Comparison of ENCODE assay signal across 18 cellular contexts in genomic region chr5:172377438-172377837, GRCh38.
DNase-seq lines count a peak whose midpoint lies in the region; ATAC-seq, FAIRE-seq and TF ChIP-seq lines count a peak whose summit lies in the region.
"Had no signal": no experiment of that assay in that cellular context is flagged by ENCODE, and none has a peak within 500 bp of the region (broad histone marks: within the 10 kb centered on the region; RNA-seq: fewer than 3 reads in every experiment).

No MANE protein-coding gene starts in this region.

- H3K27ac Mint-ChIP-seq in MCF 10A (ENCODE audit: low read depth, unreplicated experiment), result no peak overlapping the region
- H3K27ac Mint-ChIP-seq: B cell; CD4-positive, alpha-beta memory T cell had no signal

- peaks cover 0 to 44% (median 0%) of the 10 kb centered on the region in 11 experiments; a peak in 4 of 22 replicates for H4K20me1 ChIP-seq in BLaER1 treated with 17β-estradiol and CSF1 and Interleukin-3, amounts not matched to agents 10 nM and 100 nM
- H4K20me1 ChIP-seq in K562 (replicated peaks; ENCODE audit: control insufficient read depth, insufficient read depth, low read length) (peaks cover 6% of the 10 kb centered on the region; the same call in 1 of the 2 replicates), osteoblast (ENCODE audit: insufficient read depth, low read length) (peaks cover 8% of the 10 kb centered on the region)

- no peaks in the 10 kb centered on the region for H3K27me3 ChIP-seq in BLaER1 treated with 17β-estradiol and CSF1 and Interleukin-3, amounts not matched to agents 10 nM and 100 nM
- H3K27me3 ChIP-seq in Panc1 (ENCODE audit: control insufficient read depth, insufficient read depth, low read length), result no peaks in the 10 kb centered on the region
- H3K27me3 ChIP-seq in K562 (ENCODE audit: control insufficient read depth in 2 of 2, insufficient read depth in 2 of 2, low read length in 2 of 2), result peaks cover 8 to 35% of the 10 kb centered on the region in 2 experiments; a peak in 3 of 5 replicates
- no peaks in the 10 kb centered on the region for H3K27me3 ChIP-seq in osteoblast (ENCODE audit: insufficient read depth, low read length)

- peak overlapping the region; percentile 16 to 71 (median 32); a peak in 15 of 22 replicates for H3K4me2 ChIP-seq in BLaER1 treated with 17β-estradiol and CSF1 and Interleukin-3, amounts not matched to agents 10 nM and 100 nM
- H3K4me2 ChIP-seq in K562 (ENCODE audit: insufficient read depth, low read length) (no peak overlapping the region), osteoblast (ENCODE audit: insufficient read depth, low read length) (no peak overlapping the region)

- TF ChIP-seq EP300 in K562 (IDR thresholded peaks at IDR 0.05; ENCODE audit: low read length), result no peak

- peaks cover 82% of the 10 kb centered on the region for H3K36me3 Mint-ChIP-seq in MCF 10A (ENCODE audit: insufficient read depth, unreplicated experiment)
- H3K36me3 Mint-ChIP-seq: CD4-positive, alpha-beta memory T cell had no signal

- no peak overlapping the region for H3K27ac ChIP-seq in BLaER1 treated with 17β-estradiol and CSF1 and Interleukin-3, amounts not matched to agents 10 nM and 100 nM
- H3K27ac ChIP-seq in Panc1 (ENCODE audit: low read length) (peak overlapping the region; percentile 11; the same call in 1 of the 2 replicates), K562 (ENCODE audit: extremely low read depth, low read depth, low read length) (no peak overlapping the region), osteoblast (ENCODE audit: low read depth, low read length) (no peak overlapping the region)
- H3K27ac ChIP-seq: GM23248 had no signal

- no peaks in the 10 kb centered on the region for H3K9me1 ChIP-seq in K562 (ENCODE audit: control insufficient read depth, insufficient read depth, low read length)

- H3K4me1 Mint-ChIP-seq in MCF 10A (ENCODE audit: insufficient read depth, unreplicated experiment), result no peaks in the 10 kb centered on the region
- H3K4me1 Mint-ChIP-seq: B cell had no signal

- H2AFZ ChIP-seq in K562 (ENCODE audit: low read depth, low read length) (no peak overlapping the region), osteoblast (ENCODE audit: low read length) (no peak overlapping the region)
- H2AFZ ChIP-seq: GM23248 had no signal

- H3K4me3 ChIP-seq in BLaER1 treated with 17β-estradiol and CSF1 and Interleukin-3, amounts not matched to agents 10 nM and 100 nM, result no peak overlapping the region
- H3K4me3 ChIP-seq in Panc1 (ENCODE audit: low read depth in 2 of 2, low read length in 2 of 2), result no peak overlapping the region
- H3K4me3 ChIP-seq in K562, result no peak overlapping the region
- H3K4me3 ChIP-seq in osteoblast (ENCODE audit: insufficient read depth, low read length), result no peak overlapping the region
- H3K4me3 ChIP-seq: GM23248 had no signal

- no peak overlapping the region for H3K4me3 Mint-ChIP-seq in MCF 10A (ENCODE audit: unreplicated experiment)
- H3K4me3 Mint-ChIP-seq: B cell; CD4-positive, alpha-beta memory T cell had no signal

- no peaks in the 10 kb centered on the region for H3K9me3 Mint-ChIP-seq in MCF 10A (ENCODE audit: unreplicated experiment)

- DNase-seq in Panc1 (ENCODE audit: low read depth, low spot score), result no peak
- DNase-seq in K562 (ENCODE audit: extremely low read depth in 1 of 4, low spot score in 3 of 4), result no peak
- peak; percentile 25 for DNase-seq in osteoblast (ENCODE audit: insufficient read length, low spot score, missing footprints)
- DNase-seq in MCF 10A (ENCODE audit: unreplicated experiment), result no peak
- no peak for DNase-seq in NCI-H146 (lab: John Stamatoyannopoulos, UW)
- DNase-seq: CD4-positive, alpha-beta memory T cell; DMS153; DND-41; GM23248; H7; HCEC 1CT had no signal

- peaks cover 20 to 39% (median 29%) of the 10 kb centered on the region in 10 experiments; a peak in 19 of 20 replicates for H3K4me1 ChIP-seq in BLaER1 treated with 17β-estradiol and CSF1 and Interleukin-3, amounts not matched to agents 10 nM and 100 nM
- H3K4me1 ChIP-seq in Panc1 (ENCODE audit: control insufficient read depth, insufficient read depth, low read length) (peaks cover 23% of the 10 kb centered on the region), K562 (replicated peaks in 1 of 2; ENCODE audit: control insufficient read depth in 2 of 2, insufficient read depth in 2 of 2, low read length in 2 of 2) (no peaks in the 10 kb centered on the region), osteoblast (ENCODE audit: insufficient read depth, low read length) (no peaks in the 10 kb centered on the region)

- BruUV-seq in Panc1 (replicated peaks; lab: Mats Ljungman, UMichigan), result no TSS peak
- no TSS peak for BruUV-seq in K562 (replicated peaks; lab: Mats Ljungman, UMichigan)
- no TSS peak for BruUV-seq in MCF 10A (replicated peaks; lab: Mats Ljungman, UMichigan)

- WGBS in K562 (ENCODE audit: insufficient coverage, low coverage, missing lambda C conversion rate), result 4% methylated on average over 2 of the region's 3 CpGs

- no peak for TF ChIP-seq POLR2A in K562 (conservative IDR thresholded peaks at IDR 0.05)

- in situ Hi-C loops in Panc1 (cut with HindIII; ENCODE audit: low pct_unique_long_range_greater_than_20kb, low sequenced_read_pairs) (no loop called here), K562 (cut with MboI) (no loop called here)

- peaks cover 0 to 14% (median 7%) of the 10 kb centered on the region in 11 experiments; a peak in 13 of 22 replicates for H3K9me3 ChIP-seq in BLaER1 treated with 17β-estradiol and CSF1 and Interleukin-3, amounts not matched to agents 10 nM and 100 nM (replicated peaks in 1 of 11)
- H3K9me3 ChIP-seq in Panc1 (ENCODE audit: control insufficient read depth, insufficient read depth, low read depth, low read length) (no peaks in the 10 kb centered on the region), K562 (replicated peaks; ENCODE audit: control insufficient read depth, insufficient read depth, low read depth, low read length) (no peaks in the 10 kb centered on the region), osteoblast (ENCODE audit: low read depth, low read length) (no peaks in the 10 kb centered on the region)
- H3K9me3 ChIP-seq: Caco-2 had no signal

- CTCF ChIA-PET in Panc1 (lab: Charles Lee), result no interaction called here
- CTCF ChIA-PET in K562 (lab: Yijun Ruan, JAX; ENCODE audit: low intra/inter-chr PET ratio), result no interaction called here
- CTCF ChIA-PET in MCF 10A (lab: Yijun Ruan, JAX), result interaction anchor here (0.8 kb wide), 1 partner anchor 10 kb away, joined by 4 read pairs; no protein-coding TSS in a partner anchor

- H3K36me3 ChIP-seq in BLaER1 treated with 17β-estradiol and CSF1 and Interleukin-3, amounts not matched to agents 10 nM and 100 nM, result peaks cover 0 to 100% (median 45%) of the 10 kb centered on the region in 11 experiments; a peak in 19 of 22 replicates
- H3K36me3 ChIP-seq in Panc1 (ENCODE audit: control insufficient read depth, insufficient read depth, low read length) (no peaks in the 10 kb centered on the region), K562 (ENCODE audit: control insufficient read depth, insufficient read depth, low read length) (no peaks in the 10 kb centered on the region), osteoblast (ENCODE audit: insufficient read depth, low read length) (peaks cover 41% of the 10 kb centered on the region)

- H3K9ac ChIP-seq in BLaER1 treated with 17β-estradiol and CSF1 and Interleukin-3, amounts not matched to agents 10 nM and 100 nM, result no peak overlapping the region
- no peak overlapping the region for H3K9ac ChIP-seq in K562 (ENCODE audit: insufficient read depth in 1 of 2, low read depth in 2 of 2, low read length in 2 of 2)
- H3K9ac ChIP-seq: GM23248 had no signal

- POLR2A ChIA-PET in Panc1 (lab: Charles Lee), result no interaction called here
- POLR2A ChIA-PET in K562 (lab: Yijun Ruan, JAX), result no interaction called here
- POLR2A ChIA-PET in MCF 10A (lab: Yijun Ruan, JAX), result interaction anchor here (0.6 kb wide), 2 partner anchors 188 to 294 kb away, joined by 3 read pairs; no protein-coding TSS in a partner anchor

- H3K79me2 ChIP-seq in K562 (ENCODE audit: control insufficient read depth, insufficient read depth, low read length) (no peaks in the 10 kb centered on the region), osteoblast (ENCODE audit: insufficient read depth, low read length) (no peaks in the 10 kb centered on the region)

- no peak for TF ChIP-seq RAD21 in K562 (CRISPR knock-in tag; conservative IDR thresholded peaks at IDR 0.05 in 1 of 2, IDR thresholded peaks at IDR 0.05 in 1 of 2)

- ATAC-seq in Panc1 (no peak), K562 (no peak), HG03469 (IDR thresholded peaks at IDR 0.05; ENCODE audit: unreplicated experiment) (no peak)

- TF ChIP-seq CTCF in Panc1 (IDR thresholded peaks at IDR 0.05), result no peak
- no peak for TF ChIP-seq CTCF in K562 (IDR thresholded peaks at IDR 0.05 in 2 of 3, conservative IDR thresholded peaks at IDR 0.05 in 1 of 3; ENCODE audit: insufficient read depth in 2 of 3, low read depth in 1 of 3, low read length in 3 of 3)
- no peak for TF ChIP-seq CTCF in osteoblast (IDR thresholded peaks at IDR 0.05; ENCODE audit: extremely low read depth, low read depth, low read length)
- TF ChIP-seq CTCF in MCF 10A (IDR thresholded peaks at IDR 0.05; ENCODE audit: unreplicated experiment), result no peak

- H3K27me3 Mint-ChIP-seq in MCF 10A (ENCODE audit: insufficient read depth, unreplicated experiment), result no peaks in the 10 kb centered on the region

- FAIRE-seq in K562 (lab: Jason Lieb, UNC), result no peak
- FAIRE-seq: G401.6, GM19239, H1 had no signal

- intact Hi-C loops in Panc1 (cut with micrococcal nuclease; ENCODE audit: unreplicated experiment), result no loop called here
- intact Hi-C loops in K562 (cut with micrococcal nuclease), result no loop called here
- intact Hi-C loops in MCF 10A (cut with micrococcal nuclease), result no loop called here

TF ChIP-seq in K562, 482 proteins besides CTCF, POLR2A, EP300 and RAD21:
- TF ChIP-seq MCM7 (IDR thresholded peaks at IDR 0.05) (no peak), ZNF347 (CRISPR knock-in tag; IDR thresholded peaks at IDR 0.05; ENCODE audit: low read depth) (no peak), TGIF2 (CRISPR knock-in tag; IDR thresholded peaks at IDR 0.05) (no peak), RBM25 (IDR thresholded peaks at IDR 0.05; ENCODE audit: low read depth, low read length, severe bottlenecking) (peak; percentile 44), CAMTA2 (CRISPR knock-in tag; conservative IDR thresholded peaks at IDR 0.05) (no peak), PRPF4 (IDR thresholded peaks at IDR 0.05; ENCODE audit: insufficient read depth, low read depth, low read length, poor library complexity, severe bottlenecking) (no peak), ZFP36 (IDR thresholded peaks at IDR 0.05; ENCODE audit: low read depth, low read length, partially characterized antibody) (peak; percentile 50)

Comparison
In these comparisons a context has a peak if more than half of its experiments do, and no peak if none do; other contexts are left out.
1. H3K4me2 ChIP-seq: peak in BLaER1 treated with 17β-estradiol and CSF1 and Interleukin-3, amounts not matched to agents 10 nM and 100 nM (11 of 11); none in K562 (single experiment) and osteoblast (single experiment).